Comparison of ENCODE assay signal across 1 cellular context in the genomic region with DNA sequence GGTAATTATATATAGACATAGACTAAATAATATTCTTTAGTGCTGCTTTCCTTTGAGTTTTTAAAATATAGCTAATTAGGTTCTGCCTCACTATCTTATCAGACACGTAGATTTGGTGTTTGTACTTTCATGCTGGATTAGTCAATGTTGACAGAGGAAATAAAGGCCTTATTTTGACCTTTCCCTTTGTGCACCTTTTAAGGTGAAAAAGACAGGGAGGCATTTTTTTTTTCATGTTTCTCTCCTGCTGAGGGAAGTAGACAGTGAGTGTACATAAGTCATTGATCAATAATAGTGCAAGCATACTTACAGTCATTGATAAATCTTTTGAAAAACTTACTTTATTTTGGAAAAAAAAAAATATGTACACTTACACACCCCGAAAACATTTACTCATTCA.
A peak's percentile ranks its signal among the peaks of the same experiment; 100 is the strongest.
TF ChIP-seq lines count a peak whose summit lies in the region.

No MANE protein-coding gene starts in this region.

TF ChIP-seq in HepG2, 621 proteins besides CTCF, POLR2A, EP300 and RAD21 (continued from another document and continues in another):
- TF ChIP-seq, protein P1, sequence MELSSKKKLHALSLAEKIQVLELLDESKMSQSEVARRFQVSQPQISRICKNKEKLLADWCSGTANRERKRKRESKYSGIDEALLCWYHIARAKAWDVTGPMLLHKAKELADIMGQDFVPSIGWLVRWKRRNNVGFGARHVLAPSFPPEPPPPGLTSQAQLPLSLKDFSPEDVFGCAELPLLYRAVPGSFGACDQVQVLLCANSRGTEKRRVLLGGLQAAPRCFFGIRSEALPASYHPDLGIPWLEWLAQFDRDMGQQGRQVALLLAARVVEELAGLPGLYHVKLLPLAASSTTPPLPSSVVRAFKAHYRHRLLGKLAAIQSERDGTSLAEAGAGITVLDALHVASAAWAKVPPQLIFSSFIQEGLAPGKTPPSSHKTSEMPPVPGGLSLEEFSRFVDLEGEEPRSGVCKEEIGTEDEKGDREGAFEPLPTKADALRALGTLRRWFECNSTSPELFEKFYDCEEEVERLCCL (CRISPR knock-in tag; IDR thresholded peaks at IDR 0.05; ENCODE audit: borderline replicate concordance): no peak
- TF ChIP-seq NCOR1 (IDR thresholded peaks at IDR 0.05; ENCODE audit: borderline replicate concordance, low read length) (peak; percentile 22; the same call in 1 of the 2 replicates), ZNF788 (CRISPR knock-in tag; IDR thresholded peaks at IDR 0.05; ENCODE audit: borderline replicate concordance) (no peak), NR2F2 (IDR thresholded peaks at IDR 0.05; ENCODE audit: borderline replicate concordance, low read depth) (peak; percentile 74; the same call in 1 of the 2 replicates), GATAD2A (CRISPR knock-in tag; IDR thresholded peaks at IDR 0.05) (peak; percentile 69), GATA4 (IDR thresholded peaks at IDR 0.05; ENCODE audit: borderline replicate concordance, low read depth) (peak; percentile 94), SATB2 (CRISPR knock-in tag; IDR thresholded peaks at IDR 0.05) (no peak), NR2F6 (IDR thresholded peaks at IDR 0.05) (peak; percentile 82), NR2F6 (CRISPR knock-in tag; IDR thresholded peaks at IDR 0.05) (peak; percentile 79), ELF3 (CRISPR knock-in tag; IDR thresholded peaks at IDR 0.05) (peak; percentile 83), NR2C2 (CRISPR knock-in tag; IDR thresholded peaks at IDR 0.05; ENCODE audit: borderline replicate concordance) (0 out of 2 replicates have a peak, but pooled peaks have one; percentile 28), DPF2 (CRISPR knock-in tag; IDR thresholded peaks at IDR 0.05; ENCODE audit: borderline replicate concordance, low read depth) (peak; percentile 81), TEAD3 (CRISPR knock-in tag; optimal IDR thresholded peaks at IDR 0.05; ENCODE audit: borderline replicate concordance) (peak; percentile 15), RXRB (CRISPR knock-in tag; IDR thresholded peaks at IDR 0.05; ENCODE audit: borderline replicate concordance) (peak; percentile 96), ZNF570 (CRISPR knock-in tag; IDR thresholded peaks at IDR 0.05; ENCODE audit: borderline replicate concordance) (no peak), PITX1 (CRISPR knock-in tag; IDR thresholded peaks at IDR 0.05) (peak; percentile 99), ZNF543 (CRISPR knock-in tag; IDR thresholded peaks at IDR 0.05) (no peak), FOXJ3 (CRISPR knock-in tag; IDR thresholded peaks at IDR 0.05; ENCODE audit: borderline replicate concordance) (peak; percentile 65; the same call in 1 of the 2 replicates), ZNF331 (CRISPR knock-in tag; IDR thresholded peaks at IDR 0.05) (peak; percentile 15; the same call in 1 of the 2 replicates), KDM6A (CRISPR knock-in tag; IDR thresholded peaks at IDR 0.05; ENCODE audit: low read depth) (0 out of 2 replicates have a peak, but pooled peaks have one; percentile 10), NR2F1 (CRISPR knock-in tag; IDR thresholded peaks at IDR 0.05) (peak; percentile 10 to 58; a peak in 1 of 4 replicates), HNF4A (CRISPR knock-in tag; IDR thresholded peaks at IDR 0.05) (peak; percentile 52), MIER3 (CRISPR knock-in tag; IDR thresholded peaks at IDR 0.05; ENCODE audit: borderline replicate concordance) (no peak), MAFK (conservative IDR thresholded peaks at IDR 0.05 in 1 of 2, IDR thresholded peaks at IDR 0.05 in 1 of 2; ENCODE audit: low read length in 2 of 2) (peak; percentile 9 to 29; a peak in 1 of 4 replicates), NR3C1 (CRISPR knock-in tag; IDR thresholded peaks at IDR 0.05) (no peak), MIXL1 (CRISPR knock-in tag; IDR thresholded peaks at IDR 0.05) (peak; percentile 90), NCOA2 (CRISPR knock-in tag; IDR thresholded peaks at IDR 0.05) (peak; percentile 87), ZNF24 (IDR thresholded peaks at IDR 0.05) (no peak), NFIC (IDR thresholded peaks at IDR 0.05; ENCODE audit: low read length) (peak; percentile 88), HMG20A (CRISPR knock-in tag; IDR thresholded peaks at IDR 0.05; ENCODE audit: borderline replicate concordance) (peak; percentile 90; the same call in 1 of the 2 replicates), FOXA3 (CRISPR knock-in tag; IDR thresholded peaks at IDR 0.05) (peak; percentile 94), HMG20B (CRISPR knock-in tag; conservative IDR thresholded peaks at IDR 0.05) (0 out of 2 replicates have a peak, but pooled peaks have one; percentile 25), CREM (IDR thresholded peaks at IDR 0.05) (peak; percentile 77), CREM (CRISPR knock-in tag; IDR thresholded peaks at IDR 0.05) (no peak), RARA (CRISPR knock-in tag; IDR thresholded peaks at IDR 0.05) (peak; percentile 99), MEF2D (CRISPR knock-in tag; IDR thresholded peaks at IDR 0.05) (0 out of 2 replicates have a peak, but pooled peaks have one; percentile 40)
- TF ChIP-seq, protein P2, sequence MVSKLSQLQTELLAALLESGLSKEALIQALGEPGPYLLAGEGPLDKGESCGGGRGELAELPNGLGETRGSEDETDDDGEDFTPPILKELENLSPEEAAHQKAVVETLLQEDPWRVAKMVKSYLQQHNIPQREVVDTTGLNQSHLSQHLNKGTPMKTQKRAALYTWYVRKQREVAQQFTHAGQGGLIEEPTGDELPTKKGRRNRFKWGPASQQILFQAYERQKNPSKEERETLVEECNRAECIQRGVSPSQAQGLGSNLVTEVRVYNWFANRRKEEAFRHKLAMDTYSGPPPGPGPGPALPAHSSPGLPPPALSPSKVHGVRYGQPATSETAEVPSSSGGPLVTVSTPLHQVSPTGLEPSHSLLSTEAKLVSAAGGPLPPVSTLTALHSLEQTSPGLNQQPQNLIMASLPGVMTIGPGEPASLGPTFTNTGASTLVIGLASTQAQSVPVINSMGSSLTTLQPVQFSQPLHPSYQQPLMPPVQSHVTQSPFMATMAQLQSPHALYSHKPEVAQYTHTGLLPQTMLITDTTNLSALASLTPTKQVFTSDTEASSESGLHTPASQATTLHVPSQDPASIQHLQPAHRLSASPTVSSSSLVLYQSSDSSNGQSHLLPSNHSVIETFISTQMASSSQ (IDR thresholded peaks at IDR 0.05; ENCODE audit: low read depth): no peak
- TF ChIP-seq, protein P2 (CRISPR knock-in tag; IDR thresholded peaks at IDR 0.05; ENCODE audit: borderline replicate concordance): peak; percentile 55; the same call in 1 of the 2 replicates
- TF ChIP-seq, protein P3, sequence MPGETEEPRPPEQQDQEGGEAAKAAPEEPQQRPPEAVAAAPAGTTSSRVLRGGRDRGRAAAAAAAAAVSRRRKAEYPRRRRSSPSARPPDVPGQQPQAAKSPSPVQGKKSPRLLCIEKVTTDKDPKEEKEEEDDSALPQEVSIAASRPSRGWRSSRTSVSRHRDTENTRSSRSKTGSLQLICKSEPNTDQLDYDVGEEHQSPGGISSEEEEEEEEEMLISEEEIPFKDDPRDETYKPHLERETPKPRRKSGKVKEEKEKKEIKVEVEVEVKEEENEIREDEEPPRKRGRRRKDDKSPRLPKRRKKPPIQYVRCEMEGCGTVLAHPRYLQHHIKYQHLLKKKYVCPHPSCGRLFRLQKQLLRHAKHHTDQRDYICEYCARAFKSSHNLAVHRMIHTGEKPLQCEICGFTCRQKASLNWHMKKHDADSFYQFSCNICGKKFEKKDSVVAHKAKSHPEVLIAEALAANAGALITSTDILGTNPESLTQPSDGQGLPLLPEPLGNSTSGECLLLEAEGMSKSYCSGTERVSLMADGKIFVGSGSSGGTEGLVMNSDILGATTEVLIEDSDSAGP (CRISPR knock-in tag; IDR thresholded peaks at IDR 0.05; ENCODE audit: borderline replicate concordance): no peak
- TF ChIP-seq, protein P4, sequence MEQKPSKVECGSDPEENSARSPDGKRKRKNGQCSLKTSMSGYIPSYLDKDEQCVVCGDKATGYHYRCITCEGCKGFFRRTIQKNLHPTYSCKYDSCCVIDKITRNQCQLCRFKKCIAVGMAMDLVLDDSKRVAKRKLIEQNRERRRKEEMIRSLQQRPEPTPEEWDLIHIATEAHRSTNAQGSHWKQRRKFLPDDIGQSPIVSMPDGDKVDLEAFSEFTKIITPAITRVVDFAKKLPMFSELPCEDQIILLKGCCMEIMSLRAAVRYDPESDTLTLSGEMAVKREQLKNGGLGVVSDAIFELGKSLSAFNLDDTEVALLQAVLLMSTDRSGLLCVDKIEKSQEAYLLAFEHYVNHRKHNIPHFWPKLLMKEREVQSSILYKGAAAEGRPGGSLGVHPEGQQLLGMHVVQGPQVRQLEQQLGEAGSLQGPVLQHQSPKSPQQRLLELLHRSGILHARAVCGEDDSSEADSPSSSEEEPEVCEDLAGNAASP (CRISPR knock-in tag; IDR thresholded peaks at IDR 0.05; ENCODE audit: borderline replicate concordance): peak; percentile 89
- TF ChIP-seq, protein P5, sequence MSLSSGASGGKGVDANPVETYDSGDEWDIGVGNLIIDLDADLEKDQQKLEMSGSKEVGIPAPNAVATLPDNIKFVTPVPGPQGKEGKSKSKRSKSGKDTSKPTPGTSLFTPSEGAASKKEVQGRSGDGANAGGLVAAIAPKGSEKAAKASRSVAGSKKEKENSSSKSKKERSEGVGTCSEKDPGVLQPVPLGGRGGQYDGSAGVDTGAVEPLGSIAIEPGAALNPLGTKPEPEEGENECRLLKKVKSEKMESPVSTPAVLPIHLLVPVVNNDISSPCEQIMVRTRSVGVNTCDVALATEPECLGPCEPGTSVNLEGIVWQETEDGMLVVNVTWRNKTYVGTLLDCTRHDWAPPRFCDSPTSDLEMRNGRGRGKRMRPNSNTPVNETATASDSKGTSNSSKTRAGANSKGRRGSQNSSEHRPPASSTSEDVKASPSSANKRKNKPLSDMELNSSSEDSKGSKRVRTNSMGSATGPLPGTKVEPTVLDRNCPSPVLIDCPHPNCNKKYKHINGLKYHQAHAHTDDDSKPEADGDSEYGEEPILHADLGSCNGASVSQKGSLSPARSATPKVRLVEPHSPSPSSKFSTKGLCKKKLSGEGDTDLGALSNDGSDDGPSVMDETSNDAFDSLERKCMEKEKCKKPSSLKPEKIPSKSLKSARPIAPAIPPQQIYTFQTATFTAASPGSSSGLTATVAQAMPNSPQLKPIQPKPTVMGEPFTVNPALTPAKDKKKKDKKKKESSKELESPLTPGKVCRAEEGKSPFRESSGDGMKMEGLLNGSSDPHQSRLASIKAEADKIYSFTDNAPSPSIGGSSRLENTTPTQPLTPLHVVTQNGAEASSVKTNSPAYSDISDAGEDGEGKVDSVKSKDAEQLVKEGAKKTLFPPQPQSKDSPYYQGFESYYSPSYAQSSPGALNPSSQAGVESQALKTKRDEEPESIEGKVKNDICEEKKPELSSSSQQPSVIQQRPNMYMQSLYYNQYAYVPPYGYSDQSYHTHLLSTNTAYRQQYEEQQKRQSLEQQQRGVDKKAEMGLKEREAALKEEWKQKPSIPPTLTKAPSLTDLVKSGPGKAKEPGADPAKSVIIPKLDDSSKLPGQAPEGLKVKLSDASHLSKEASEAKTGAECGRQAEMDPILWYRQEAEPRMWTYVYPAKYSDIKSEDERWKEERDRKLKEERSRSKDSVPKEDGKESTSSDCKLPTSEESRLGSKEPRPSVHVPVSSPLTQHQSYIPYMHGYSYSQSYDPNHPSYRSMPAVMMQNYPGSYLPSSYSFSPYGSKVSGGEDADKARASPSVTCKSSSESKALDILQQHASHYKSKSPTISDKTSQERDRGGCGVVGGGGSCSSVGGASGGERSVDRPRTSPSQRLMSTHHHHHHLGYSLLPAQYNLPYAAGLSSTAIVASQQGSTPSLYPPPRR (CRISPR knock-in tag; IDR thresholded peaks at IDR 0.05; ENCODE audit: borderline replicate concordance): peak; percentile 90
- TF ChIP-seq, protein P6, sequence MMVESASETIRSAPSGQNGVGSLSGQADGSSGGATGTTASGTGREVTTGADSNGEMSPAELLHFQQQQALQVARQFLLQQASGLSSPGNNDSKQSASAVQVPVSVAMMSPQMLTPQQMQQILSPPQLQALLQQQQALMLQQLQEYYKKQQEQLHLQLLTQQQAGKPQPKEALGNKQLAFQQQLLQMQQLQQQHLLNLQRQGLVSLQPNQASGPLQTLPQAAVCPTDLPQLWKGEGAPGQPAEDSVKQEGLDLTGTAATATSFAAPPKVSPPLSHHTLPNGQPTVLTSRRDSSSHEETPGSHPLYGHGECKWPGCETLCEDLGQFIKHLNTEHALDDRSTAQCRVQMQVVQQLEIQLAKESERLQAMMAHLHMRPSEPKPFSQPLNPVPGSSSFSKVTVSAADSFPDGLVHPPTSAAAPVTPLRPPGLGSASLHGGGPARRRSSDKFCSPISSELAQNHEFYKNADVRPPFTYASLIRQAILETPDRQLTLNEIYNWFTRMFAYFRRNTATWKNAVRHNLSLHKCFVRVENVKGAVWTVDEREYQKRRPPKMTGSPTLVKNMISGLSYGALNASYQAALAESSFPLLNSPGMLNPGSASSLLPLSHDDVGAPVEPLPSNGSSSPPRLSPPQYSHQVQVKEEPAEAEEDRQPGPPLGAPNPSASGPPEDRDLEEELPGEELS (CRISPR knock-in tag; IDR thresholded peaks at IDR 0.05): peak; percentile 77
- TF ChIP-seq, protein P7, sequence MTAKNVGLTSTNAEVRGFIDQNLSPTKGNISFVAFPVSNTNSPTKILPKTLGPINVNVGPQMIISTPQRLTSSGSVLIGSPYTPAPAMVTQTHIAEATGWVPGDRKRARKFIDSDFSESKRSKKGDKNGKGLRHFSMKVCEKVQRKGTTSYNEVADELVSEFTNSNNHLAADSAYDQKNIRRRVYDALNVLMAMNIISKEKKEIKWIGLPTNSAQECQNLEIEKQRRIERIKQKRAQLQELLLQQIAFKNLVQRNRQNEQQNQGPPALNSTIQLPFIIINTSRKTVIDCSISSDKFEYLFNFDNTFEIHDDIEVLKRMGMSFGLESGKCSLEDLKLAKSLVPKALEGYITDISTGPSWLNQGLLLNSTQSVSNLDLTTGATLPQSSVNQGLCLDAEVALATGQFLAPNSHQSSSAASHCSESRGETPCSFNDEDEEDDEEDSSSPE (CRISPR knock-in tag; IDR thresholded peaks at IDR 0.05): no peak
- TF ChIP-seq, protein P8, sequence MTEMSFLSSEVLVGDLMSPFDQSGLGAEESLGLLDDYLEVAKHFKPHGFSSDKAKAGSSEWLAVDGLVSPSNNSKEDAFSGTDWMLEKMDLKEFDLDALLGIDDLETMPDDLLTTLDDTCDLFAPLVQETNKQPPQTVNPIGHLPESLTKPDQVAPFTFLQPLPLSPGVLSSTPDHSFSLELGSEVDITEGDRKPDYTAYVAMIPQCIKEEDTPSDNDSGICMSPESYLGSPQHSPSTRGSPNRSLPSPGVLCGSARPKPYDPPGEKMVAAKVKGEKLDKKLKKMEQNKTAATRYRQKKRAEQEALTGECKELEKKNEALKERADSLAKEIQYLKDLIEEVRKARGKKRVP (CRISPR knock-in tag; IDR thresholded peaks at IDR 0.05): 0 out of 4 replicates have a peak, but pooled peaks of 1 of the 2 experiments have one; percentile 36
